Comparison of ENCODE assay signal across 1 cellular context in genomic region chr6:53432318-53433161, GRCh38.
TF ChIP-seq lines count a peak whose summit lies in the region.

No MANE protein-coding gene starts in this region.

TF ChIP-seq in HepG2, 621 proteins besides CTCF, POLR2A, EP300 and RAD21 (continued from another document and continues in another):
- no peak for TF ChIP-seq ZNF576 (CRISPR knock-in tag; IDR thresholded peaks at IDR 0.05)
- peak; percentile 68 for TF ChIP-seq NCOA2 (CRISPR knock-in tag; IDR thresholded peaks at IDR 0.05)
- TF ChIP-seq SNAPC5 (CRISPR knock-in tag; IDR thresholded peaks at IDR 0.05; ENCODE audit: borderline replicate concordance), result no peak
- peak; percentile 95 for TF ChIP-seq GATAD2A (CRISPR knock-in tag; IDR thresholded peaks at IDR 0.05)
- TF ChIP-seq CSRNP1 (CRISPR knock-in tag; IDR thresholded peaks at IDR 0.05), result no peak
- no peak for TF ChIP-seq ZNF564 (CRISPR knock-in tag; IDR thresholded peaks at IDR 0.05)
- TF ChIP-seq UBTF (CRISPR knock-in tag; IDR thresholded peaks at IDR 0.05), result no peak
- no peak for TF ChIP-seq KDM4B (CRISPR knock-in tag; IDR thresholded peaks at IDR 0.05)
- TF ChIP-seq MBD4 (IDR thresholded peaks at IDR 0.05; ENCODE audit: borderline replicate concordance, low read length), result no peak
- no peak for TF ChIP-seq SP140L (CRISPR knock-in tag; IDR thresholded peaks at IDR 0.05; ENCODE audit: borderline replicate concordance)
- TF ChIP-seq NR0B2 (CRISPR knock-in tag; IDR thresholded peaks at IDR 0.05), result no peak
- peak; percentile 75; the same call in 1 of the 2 replicates for TF ChIP-seq SIN3A (IDR thresholded peaks at IDR 0.05; ENCODE audit: borderline replicate concordance, low read depth, low read length)
- TF ChIP-seq KAT7 (CRISPR knock-in tag; IDR thresholded peaks at IDR 0.05; ENCODE audit: borderline replicate concordance), result no peak
- TF ChIP-seq REST (IDR thresholded peaks at IDR 0.05; ENCODE audit: borderline replicate concordance in 1 of 2, low read depth in 1 of 2, low read length in 2 of 2), result no peak
- TF ChIP-seq ZFP62 (CRISPR knock-in tag; IDR thresholded peaks at IDR 0.05), result no peak
- TF ChIP-seq HOXA7 (CRISPR knock-in tag; IDR thresholded peaks at IDR 0.05), result no peak
- no peak for TF ChIP-seq ZNF768 (CRISPR knock-in tag; IDR thresholded peaks at IDR 0.05)
- no peak for TF ChIP-seq NBN (conservative IDR thresholded peaks at IDR 0.05)
- TF ChIP-seq KDM5B (CRISPR knock-in tag; IDR thresholded peaks at IDR 0.05; ENCODE audit: borderline replicate concordance), result no peak
- no peak for TF ChIP-seq ZNF552 (CRISPR knock-in tag; IDR thresholded peaks at IDR 0.05; ENCODE audit: borderline replicate concordance)
- no peak for TF ChIP-seq THAP9 (CRISPR knock-in tag; IDR thresholded peaks at IDR 0.05; ENCODE audit: borderline replicate concordance)
- TF ChIP-seq XRCC5 (optimal IDR thresholded peaks at IDR 0.05; ENCODE audit: low read length), result peak; percentile 15
- TF ChIP-seq ETV5 (CRISPR knock-in tag; IDR thresholded peaks at IDR 0.05; ENCODE audit: borderline replicate concordance), result peak; percentile 26; the same call in 1 of the 2 replicates
- no peak for TF ChIP-seq ZBTB40 (IDR thresholded peaks at IDR 0.05)
- TF ChIP-seq ZBTB40 (CRISPR knock-in tag; IDR thresholded peaks at IDR 0.05), result no peak
- TF ChIP-seq MIER3 (CRISPR knock-in tag; IDR thresholded peaks at IDR 0.05; ENCODE audit: borderline replicate concordance), result peak; percentile 34; the same call in 1 of the 2 replicates
- TF ChIP-seq ZNF660 (CRISPR knock-in tag; IDR thresholded peaks at IDR 0.05; ENCODE audit: borderline replicate concordance, low read depth), result no peak
- TF ChIP-seq ZNF10 (CRISPR knock-in tag; IDR thresholded peaks at IDR 0.05; ENCODE audit: borderline replicate concordance, low read depth), result no peak
- no peak for TF ChIP-seq HNRNPUL1 (IDR thresholded peaks at IDR 0.05; ENCODE audit: low read depth, low read length)
- TF ChIP-seq RBM22 (optimal IDR thresholded peaks at IDR 0.05; ENCODE audit: low read length), result no peak
- no peak for TF ChIP-seq ZNF720 (CRISPR knock-in tag; IDR thresholded peaks at IDR 0.05)
- TF ChIP-seq CHD2 (IDR thresholded peaks at IDR 0.05; ENCODE audit: low read depth, low read length), result no peak
- TF ChIP-seq SCMH1 (CRISPR knock-in tag; IDR thresholded peaks at IDR 0.05; ENCODE audit: borderline replicate concordance), result no peak
- TF ChIP-seq CBFB (CRISPR knock-in tag; IDR thresholded peaks at IDR 0.05), result no peak
- no peak for TF ChIP-seq REPIN1 (CRISPR knock-in tag; IDR thresholded peaks at IDR 0.05; ENCODE audit: borderline replicate concordance, low read depth)
- peak; percentile 81 for TF ChIP-seq HDAC2 (CRISPR knock-in tag; IDR thresholded peaks at IDR 0.05)
- TF ChIP-seq CREB3 (CRISPR knock-in tag; IDR thresholded peaks at IDR 0.05), result no peak
- TF ChIP-seq SMAD9 (CRISPR knock-in tag; IDR thresholded peaks at IDR 0.05), result no peak
